12 cellular contexts compared by ENCODE assay signal in the genomic region with DNA sequence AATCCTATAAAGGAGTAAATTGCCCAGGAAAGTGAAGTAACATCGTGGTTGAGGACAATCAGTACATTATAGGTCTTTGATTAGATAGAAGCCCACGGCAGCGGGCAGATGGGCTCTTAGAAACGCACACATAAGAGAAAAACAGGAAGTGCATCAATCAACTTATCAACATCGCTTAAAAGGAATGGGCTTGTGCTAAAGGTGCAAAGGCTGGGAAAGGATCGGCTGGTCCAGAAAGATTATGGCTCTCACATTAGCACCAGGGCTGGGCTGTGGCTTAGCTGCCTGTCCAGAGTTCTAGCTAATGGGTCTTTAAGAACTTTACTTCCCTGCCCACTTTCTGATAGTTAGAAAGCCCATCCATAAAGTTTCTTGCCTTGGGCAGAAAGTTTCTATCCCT.
DNase-seq lines count a peak whose midpoint lies in the region; ATAC-seq and TF ChIP-seq lines count a peak whose summit lies in the region.
"Had no signal": no experiment of that assay in that cellular context is flagged by ENCODE, and none has a peak within 500 bp of the region (broad histone marks: within the 10 kb centered on the region; RNA-seq: fewer than 3 reads in every experiment).

No MANE protein-coding gene starts in this region.

- H3K4me1 ChIP-seq in Loucy (ENCODE audit: insufficient read depth, low read length, poor library complexity, severe bottlenecking), result peaks cover 23% of the 10 kb centered on the region

- DNase-seq in NCI-H82 (lab: John Stamatoyannopoulos, UW), result peak; percentile 64
- no peak for DNase-seq in NCI-H82 treated with DMSO at 0.1 percent for 48 hours (lab: John Stamatoyannopoulos, UW; ENCODE audit: unreplicated experiment)
- DNase-seq in activated CD4-positive, alpha-beta memory T cell treated with anti-CD3 and anti-CD28 coated beads for 36 hours, result peak; percentile 20
- DNase-seq in naive thymus-derived CD8-positive, alpha-beta T cell, result no peak
- DNase-seq in NCI-H1930 (lab: John Stamatoyannopoulos, UW), result no peak
- no peak for DNase-seq in NCI-H1105 (lab: John Stamatoyannopoulos, UW)
- DNase-seq in COR-L47 (lab: John Stamatoyannopoulos, UW), result no peak
- DNase-seq: GOT3, NCI-H1436 treated with DMSO at 0.1 percent for 48 hours, NCI-H524, upper lobe of left lung had no signal

- TF ChIP-seq CTCF in Loucy (conservative IDR thresholded peaks at IDR 0.05; ENCODE audit: low read length), result no peak

- POLR2A ChIA-PET in activated CD4-positive, alpha-beta memory T cell treated with anti-CD3 and anti-CD28 coated beads for 36 hours (lab: Charles Lee), result interaction anchor here (0.9 to 1.8 kb wide), 5 partner anchors 21 to 292 kb away, joined by 3 to 16 read pairs (median 3); partner anchors contain the start of gene TNRC6C
- POLR2A ChIA-PET in naive thymus-derived CD8-positive, alpha-beta T cell (lab: Charles Lee), result interaction anchor here (0.6 to 2.7 kb wide), 14 partner anchors 9 to 463 kb away, joined by 3 to 21 read pairs (median 5); partner anchors contain the start of gene TNRC6C

- peak overlapping the region; percentile 62 for H2AFZ ChIP-seq in Loucy (ENCODE audit: low read length)

- H3K9me3 ChIP-seq in Loucy (ENCODE audit: insufficient read depth, low read depth, low read length), result peaks cover 11% of the 10 kb centered on the region

- intact Hi-C loops in activated CD4-positive, alpha-beta memory T cell treated with anti-CD3 and anti-CD28 coated beads for 36 hours (cut with micrococcal nuclease), result loop anchor here (1.0 to 5.0 kb wide), 3 partner anchors 34 to 292 kb away; partner anchors contain the start of gene TNRC6C

- no peaks in the 10 kb centered on the region for H4K20me1 ChIP-seq in Loucy (ENCODE audit: insufficient read depth, low read length, poor library complexity, severe bottlenecking)

- no peaks in the 10 kb centered on the region for H3K9me2 ChIP-seq in Loucy (replicated peaks; ENCODE audit: low read depth, low read length)

- H3K4me2 ChIP-seq in Loucy (ENCODE audit: low read depth, low read length, poor library complexity, severe bottlenecking), result peak overlapping the region; percentile 86

- H3K4me1 Mint-ChIP-seq in activated CD4-positive, alpha-beta memory T cell treated with anti-CD3 and anti-CD28 coated beads for 36 hours (ENCODE audit: low read depth), result peaks cover 41% of the 10 kb centered on the region
- H3K4me1 Mint-ChIP-seq in naive thymus-derived CD8-positive, alpha-beta T cell, result peaks cover 27 to 62% (median 47%) of the 10 kb centered on the region in 4 donors

- H3K27me3 ChIP-seq in Loucy (ENCODE audit: insufficient read depth, low read length, poor library complexity, severe bottlenecking), result no peaks in the 10 kb centered on the region
- H3K27me3 ChIP-seq: upper lobe of left lung had no signal

- H3K9ac ChIP-seq in Loucy (ENCODE audit: low read depth, low read length, poor library complexity, severe bottlenecking), result peak overlapping the region; percentile 71

- no peaks in the 10 kb centered on the region for H3K27me3 Mint-ChIP-seq in activated CD4-positive, alpha-beta memory T cell treated with anti-CD3 and anti-CD28 coated beads for 36 hours
- no peaks in the 10 kb centered on the region for H3K27me3 Mint-ChIP-seq in naive thymus-derived CD8-positive, alpha-beta T cell

- peaks cover 10% of the 10 kb centered on the region for H3F3A ChIP-seq in Loucy (ENCODE audit: low read depth)

- H3K4me3 Mint-ChIP-seq in activated CD4-positive, alpha-beta memory T cell treated with anti-CD3 and anti-CD28 coated beads for 36 hours, result peak overlapping the region; percentile 83
- peak overlapping the region; percentile 88 to 98 (median 94) for H3K4me3 Mint-ChIP-seq in naive thymus-derived CD8-positive, alpha-beta T cell

- CTCF ChIA-PET in activated CD4-positive, alpha-beta memory T cell treated with anti-CD3 and anti-CD28 coated beads for 36 hours (lab: Charles Lee), result interaction anchor here (1.0 to 1.8 kb wide), 5 partner anchors 21 to 347 kb away, joined by 3 to 16 read pairs (median 5); no protein-coding TSS in a partner anchor

- peak overlapping the region; percentile 71 for H3K4me3 ChIP-seq in Loucy (ENCODE audit: low read length, poor library complexity, severe bottlenecking)

- no peaks in the 10 kb centered on the region; the same call in 1 of the 2 replicates for H3K36me3 ChIP-seq in Loucy (ENCODE audit: insufficient read depth, low read length)
- H3K36me3 ChIP-seq: upper lobe of left lung had no signal

- H3K9me3 Mint-ChIP-seq in activated CD4-positive, alpha-beta memory T cell treated with anti-CD3 and anti-CD28 coated beads for 36 hours, result peaks cover 20% of the 10 kb centered on the region
- H3K9me3 Mint-ChIP-seq in naive thymus-derived CD8-positive, alpha-beta T cell, result peaks cover 0 to 15% (median 9%) of the 10 kb centered on the region in 9 donors

- peaks cover 14% of the 10 kb centered on the region for H3K36me3 Mint-ChIP-seq in activated CD4-positive, alpha-beta memory T cell treated with anti-CD3 and anti-CD28 coated beads for 36 hours
- peaks cover 4 to 21% (median 8%) of the 10 kb centered on the region in 3 donors for H3K36me3 Mint-ChIP-seq in naive thymus-derived CD8-positive, alpha-beta T cell

- peaks cover 27% of the 10 kb centered on the region; the same call in 1 of the 2 replicates for H3K79me2 ChIP-seq in Loucy (ENCODE audit: insufficient read depth, low read length)

- peak; percentile 11 to 13 for ATAC-seq in naive thymus-derived CD8-positive, alpha-beta T cell

- H3K27ac Mint-ChIP-seq in activated CD4-positive, alpha-beta memory T cell treated with anti-CD3 and anti-CD28 coated beads for 36 hours, result peak overlapping the region; percentile 97
- H3K27ac Mint-ChIP-seq in naive thymus-derived CD8-positive, alpha-beta T cell, result peak overlapping the region; percentile 94 to 99 (median 98)

Comparison
In these comparisons a context has a peak if more than half of its experiments do, and no peak if none do; other contexts are left out.
1. DNase-seq: peak in NCI-H82 (single experiment) and activated CD4-positive, alpha-beta memory T cell treated with anti-CD3 and anti-CD28 coated beads for 36 hours (single experiment); none in NCI-H82 treated with DMSO at 0.1 percent for 48 hours (single experiment), naive thymus-derived CD8-positive, alpha-beta T cell (0 of 10), NCI-H1930 (0 of 2), NCI-H1105 (single experiment) and COR-L47 (single experiment).